ENCODE assay signal across 10 cellular contexts in the genomic region with DNA sequence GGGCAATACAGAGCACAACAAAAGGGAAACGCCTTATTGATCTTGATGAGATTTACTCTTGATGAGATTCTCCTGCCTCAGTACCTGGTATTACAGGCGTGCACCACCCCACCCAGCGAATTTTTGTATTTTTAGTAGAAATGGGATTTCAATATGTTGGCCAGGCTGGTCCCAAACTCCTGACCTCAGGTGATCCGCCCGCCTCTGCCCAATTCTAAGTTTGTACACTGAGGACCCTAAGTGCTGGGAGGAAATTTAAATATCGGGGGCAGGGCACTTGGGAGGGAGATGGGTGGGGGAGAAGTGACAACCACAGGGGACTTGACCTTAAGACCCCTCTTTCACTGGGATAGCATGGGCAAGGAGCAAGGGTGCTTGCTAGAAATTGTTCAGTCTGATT. TPM values are rescaled to one million over a fixed set of nuclear protein-coding genes. Genes with fewer than 3 reads are reported as not detected.
DNase-seq lines count a peak whose midpoint lies in the region; ATAC-seq and TF ChIP-seq lines count a peak whose summit lies in the region.
"Had no signal": no experiment of that assay in that cellular context is flagged by ENCODE, and none has a peak within 500 bp of the region (broad histone marks: within the 10 kb centered on the region; RNA-seq: fewer than 3 reads in every experiment).

No MANE protein-coding gene starts in this region.

- peaks cover 89% of the 10 kb centered on the region for H3K36me3 Mint-ChIP-seq in activated CD4-positive, alpha-beta T cell treated with anti-CD3 and anti-CD28 coated beads for 36 hours (ENCODE audit: low read depth)

- POLR2A ChIA-PET in activated CD4-positive, alpha-beta T cell treated with anti-CD3 and anti-CD28 coated beads for 36 hours (lab: Charles Lee), result interaction anchor here (1.3 kb wide), 1 partner anchor 11 kb away, joined by 3 read pairs; no protein-coding TSS in a partner anchor

- H3K27ac Mint-ChIP-seq in activated CD4-positive, alpha-beta T cell treated with anti-CD3 and anti-CD28 coated beads for 36 hours, result peak overlapping the region; percentile 85

- H3K27ac ChIP-seq in VCaP (peak overlapping the region; percentile 99), gastroesophageal sphincter (peak overlapping the region in 3 of 4 donors; percentile 96 to 100 (median 99)), smooth muscle cell (ENCODE audit: low read depth) (no peak overlapping the region)

- no peaks in the 10 kb centered on the region for H3K9me3 ChIP-seq in gastroesophageal sphincter
- no peaks in the 10 kb centered on the region for H3K9me3 ChIP-seq in smooth muscle cell (replicated peaks; ENCODE audit: low read depth)

- CTCF ChIA-PET in activated CD4-positive, alpha-beta T cell treated with anti-CD3 and anti-CD28 coated beads for 36 hours (lab: Charles Lee), result interaction anchor here (0.8 to 2.5 kb wide), 4 partner anchors 9 to 250 kb away, joined by 3 to 9 read pairs (median 3); no protein-coding TSS in a partner anchor

- peak overlapping the region; percentile 99 for H3K4me3 Mint-ChIP-seq in activated CD4-positive, alpha-beta T cell treated with anti-CD3 and anti-CD28 coated beads for 36 hours

- H3K4me2 ChIP-seq in smooth muscle cell, result no peak overlapping the region

- no peak for TF ChIP-seq POLR2A in gastroesophageal sphincter (IDR thresholded peaks at IDR 0.05)

- no peaks in the 10 kb centered on the region for H3K27me3 Mint-ChIP-seq in activated CD4-positive, alpha-beta T cell treated with anti-CD3 and anti-CD28 coated beads for 36 hours

- H4K20me1 ChIP-seq in smooth muscle cell (ENCODE audit: low read depth), result peaks cover 99% of the 10 kb centered on the region

- TF ChIP-seq CTCF in VCaP (conservative IDR thresholded peaks at IDR 0.05) (no peak), gastroesophageal sphincter (IDR thresholded peaks at IDR 0.05) (no peak), smooth muscle cell (IDR thresholded peaks at IDR 0.05; ENCODE audit: borderline replicate concordance, insufficient read depth, poor library complexity, severe bottlenecking) (no peak)

- peaks cover 0 to 94% (median 31%) of the 10 kb centered on the region in 3 donors for H3K4me1 ChIP-seq in gastroesophageal sphincter
- peaks cover 12% of the 10 kb centered on the region for H3K4me1 ChIP-seq in smooth muscle cell (ENCODE audit: low read depth)

- intact Hi-C loops in activated CD4-positive, alpha-beta T cell treated with anti-CD3 and anti-CD28 coated beads for 36 hours (cut with DNase I, micrococcal nuclease), result loop anchor here (5.0 to 10.0 kb wide), 3 partner anchors 33 to 258 kb away; partner anchors contain the start of genes CSGALNACT2 (in 1 of the 2) and ZNF239 (in 1 of the 2)

- H3K4me3 ChIP-seq in gastroesophageal sphincter (no peak overlapping the region), smooth muscle cell (peak overlapping the region; percentile 72)

- no peaks in the 10 kb centered on the region for H3K9me3 Mint-ChIP-seq in activated CD4-positive, alpha-beta T cell treated with anti-CD3 and anti-CD28 coated beads for 36 hours (ENCODE audit: low read depth)

- no peak for ATAC-seq in activated CD4-positive, alpha-beta T cell treated with anti-CD3 and anti-CD28 coated beads for 36 hours
- no peak for ATAC-seq in gastroesophageal sphincter

- peaks cover 19% of the 10 kb centered on the region for H3F3A ChIP-seq in smooth muscle cell (ENCODE audit: low read depth)

- no peak for DNase-seq in activated CD4-positive, alpha-beta T cell treated with anti-CD3 and anti-CD28 coated beads for 36 hours
- no peak for DNase-seq in activated CD4-positive, alpha-beta T cell treated with anti-CD3 and anti-CD28 coated beads, Interleukin-2, amount 50 U/mL, for 1 hour
- DNase-seq in smooth muscle cell (lab: John Stamatoyannopoulos, UW; ENCODE audit: unreplicated experiment), result no peak
- DNase-seq in NCI-H748 treated with DMSO at 0.1 percent for 48 hours (lab: John Stamatoyannopoulos, UW), result no peak
- no peak for DNase-seq in T-helper 9 cell
- no peak for DNase-seq in NCI-H2196 (lab: John Stamatoyannopoulos, UW; ENCODE audit: unreplicated experiment)
- DNase-seq: activated effector memory CD4-positive, alpha-beta T cell treated with Interleukin-2 at 50 U/mL for 16 hours; stimulated activated CD4-positive, alpha-beta T cell treated with anti-CD3 and anti-CD28 coated beads, Interleukin-4, amount 100 ng/mL, for 1 hour had no signal

- H3K36me3 ChIP-seq in gastroesophageal sphincter (peaks cover 0 to 63% of the 10 kb centered on the region in 2 donors), smooth muscle cell (ENCODE audit: low read depth) (no peaks in the 10 kb centered on the region)

- TF ChIP-seq EP300 in gastroesophageal sphincter (IDR thresholded peaks at IDR 0.05), result no peak

- H3K27me3 ChIP-seq in gastroesophageal sphincter (no peaks in the 10 kb centered on the region), smooth muscle cell (ENCODE audit: low read depth) (no peaks in the 10 kb centered on the region)

- H3K9ac ChIP-seq in smooth muscle cell (ENCODE audit: low read depth), result no peak overlapping the region

- peaks cover 62% of the 10 kb centered on the region for H3K4me1 Mint-ChIP-seq in activated CD4-positive, alpha-beta T cell treated with anti-CD3 and anti-CD28 coated beads for 36 hours

- peaks cover 94% of the 10 kb centered on the region for H3K79me2 ChIP-seq in smooth muscle cell (ENCODE audit: low read depth)

- WGBS in gastroesophageal sphincter (ENCODE audit: low coverage in 1 of 2), 2 donors, result 65 to 81% methylated on average over 3 of the region's 6 CpGs
- WGBS in smooth muscle cell (ENCODE audit: low lambda C conversion rate), result 91% methylated on average over 6 of the region's 6 CpGs

- H2AFZ ChIP-seq in smooth muscle cell (ENCODE audit: low read depth), result no peak overlapping the region

RNA-seq across cellular contexts. Expression of gene HNRNPF, which starts 14.1 kb away (rescaled TPM):
- total RNA-seq in activated CD4-positive, alpha-beta T cell treated with anti-CD3 and anti-CD28 coated beads for 36 hours, result 100 to 1,000 TPM; 410 to 466 TPM
- total RNA-seq in gastroesophageal sphincter (100 to 1,000 TPM; 138 to 215 (median 180) TPM), smooth muscle cell (112 and 119 TPM in 2 replicates)
- polyA plus RNA-seq in smooth muscle cell, result 71.9 and 83.9 TPM in 2 replicates

RNA-seq across cellular contexts. Expression of gene FXYD4, which starts 23.4 kb away (rescaled TPM):
- not detected for total RNA-seq in activated CD4-positive, alpha-beta T cell treated with anti-CD3 and anti-CD28 coated beads for 36 hours
- total RNA-seq in gastroesophageal sphincter, result not detected
- total RNA-seq in smooth muscle cell, result not detected in 2 replicates
- not detected in 2 replicates for polyA plus RNA-seq in smooth muscle cell

RNA-seq across cellular contexts. Expression of gene ZNF487, which starts 42.0 kb away (rescaled TPM):
- 1 to 10 TPM; 1.8 to 2.3 TPM for total RNA-seq in activated CD4-positive, alpha-beta T cell treated with anti-CD3 and anti-CD28 coated beads for 36 hours
- total RNA-seq in gastroesophageal sphincter (10 to 100 TPM in 3 of 4 donors, 1 to 10 TPM in 1; 5.1 to 22.4 (median 14.0) TPM), smooth muscle cell (6.4 and 9.6 TPM in 2 replicates)
- 4.6 and 5.1 TPM in 2 replicates for polyA plus RNA-seq in smooth muscle cell
